ENCODE assay signal across 10 cellular contexts in genomic region chr1:183281039-183281438, GRCh38.
A peak's percentile ranks its signal among the peaks of the same experiment; 100 is the strongest.
DNase-seq lines count a peak whose midpoint lies in the region; ATAC-seq, FAIRE-seq and TF ChIP-seq lines count a peak whose summit lies in the region.
"Had no signal": no experiment of that assay in that cellular context is flagged by ENCODE, and none has a peak within 500 bp of the region (broad histone marks: within the 10 kb centered on the region; RNA-seq: fewer than 3 reads in every experiment).

No MANE protein-coding gene starts in this region.

- no peak overlapping the region for H3K4me3 Mint-ChIP-seq in Caco-2 (ENCODE audit: unreplicated experiment)
- H3K4me3 Mint-ChIP-seq: activated T-helper 17 cell treated with anti-CD3 and anti-CD28 coated beads, Interleukin-2, amount 50 U/mL, for 72 hours; naive thymus-derived CD4-positive, alpha-beta T cell had no signal

- no peak for FAIRE-seq in RCC 7860 (lab: Jason Lieb, UNC)

- no peaks in the 10 kb centered on the region for H3K36me3 Mint-ChIP-seq in Caco-2 (ENCODE audit: insufficient read depth, unreplicated experiment)
- H3K36me3 Mint-ChIP-seq: naive thymus-derived CD4-positive, alpha-beta T cell had no signal

- CTCF ChIA-PET in Caco-2 (lab: Charles Lee) = interaction anchor here (0.6 to 1.5 kb wide), 5 partner anchors 37 to 318 kb away, joined by 3 to 11 read pairs (median 4); partner anchors contain the start of gene NMNAT2

- BruUV-seq in Caco-2 (replicated peaks; lab: Mats Ljungman, UMichigan) = no TSS peak

- ATAC-seq in GM18519 (IDR thresholded peaks at IDR 0.05; ENCODE audit: low FRiP score, unreplicated experiment) (no peak), HG03457 (IDR thresholded peaks at IDR 0.05; ENCODE audit: unreplicated experiment) (no peak)

- H3K4me1 Mint-ChIP-seq in Caco-2 (ENCODE audit: low read depth, unreplicated experiment) = peaks cover 37% of the 10 kb centered on the region
- H3K4me1 Mint-ChIP-seq: activated T-helper 17 cell treated with anti-CD3 and anti-CD28 coated beads, Interleukin-2, amount 50 U/mL, for 72 hours had no signal

- no peaks in the 10 kb centered on the region for H3K27me3 Mint-ChIP-seq in Caco-2 (ENCODE audit: insufficient read depth, unreplicated experiment)

- no peak for DNase-seq in Caco-2
- peak; percentile 64 to 82 for DNase-seq in NCI-H524 (lab: John Stamatoyannopoulos, UW)
- no peak for DNase-seq in epithelial cell of prostate (ENCODE audit: low read depth, low spot score)
- no peak for DNase-seq in RCC 7860 (ENCODE audit: low spot score)
- no peak for DNase-seq in DMS153 (lab: John Stamatoyannopoulos, UW)

- no peak overlapping the region for H3K4me3 ChIP-seq in Caco-2 (ENCODE audit: low read depth, low read length)
- no peak overlapping the region for H3K4me3 ChIP-seq in neutrophil (ENCODE audit: low read depth in 1 of 2, low read length in 1 of 2)

- peak overlapping the region; percentile 100 for H3K27ac ChIP-seq in epithelial cell of prostate
- peak overlapping the region; percentile 89 for H3K27ac ChIP-seq in neutrophil

- H3K36me3 ChIP-seq in Caco-2 (ENCODE audit: control insufficient read depth, insufficient read depth, low read length) (0 out of 2 replicates have a peak, but pooled peaks cover 1% of the 10 kb centered on the region), neutrophil (no peaks in the 10 kb centered on the region)

- H3K9me3 ChIP-seq in Caco-2 (no peaks in the 10 kb centered on the region), neutrophil (no peaks in the 10 kb centered on the region)

- H3K4me1 ChIP-seq in Caco-2 = peaks cover 51% of the 10 kb centered on the region
- peaks cover 37 to 40% of the 10 kb centered on the region in 2 experiments for H3K4me1 ChIP-seq in neutrophil (ENCODE audit: control insufficient read depth in 1 of 2, insufficient read depth in 1 of 2, low read depth in 1 of 2, low read length in 1 of 2)

- peak overlapping the region; percentile 88 for H3K27ac Mint-ChIP-seq in Caco-2 (ENCODE audit: unreplicated experiment)
- H3K27ac Mint-ChIP-seq: activated T-helper 17 cell treated with anti-CD3 and anti-CD28 coated beads, Interleukin-2, amount 50 U/mL, for 72 hours had no signal

- H3K27me3 ChIP-seq in Caco-2 (replicated peaks; ENCODE audit: control insufficient read depth, insufficient read depth, low read length) = no peaks in the 10 kb centered on the region
- H3K27me3 ChIP-seq in neutrophil = no peaks in the 10 kb centered on the region

- TF ChIP-seq CTCF in Caco-2 (IDR thresholded peaks at IDR 0.05; ENCODE audit: insufficient read depth in 1 of 2, low read depth in 1 of 2, low read length in 1 of 2, severe bottlenecking in 1 of 2, unreplicated experiment in 1 of 2) (no peak), neutrophil (IDR thresholded peaks at IDR 0.05) (no peak)

- intact Hi-C loops in Caco-2 (cut with micrococcal nuclease; ENCODE audit: unreplicated experiment) = loop anchor here (1.0 to 2.0 kb wide), 5 partner anchors 37 to 342 kb away; no protein-coding TSS in a partner anchor

- POLR2A ChIA-PET in Caco-2 (lab: Charles Lee) = no interaction called here

- no peaks in the 10 kb centered on the region for H3K9me3 Mint-ChIP-seq in Caco-2 (ENCODE audit: unreplicated experiment)
- H3K9me3 Mint-ChIP-seq: activated T-helper 17 cell treated with anti-CD3 and anti-CD28 coated beads, Interleukin-2, amount 50 U/mL, for 72 hours; naive thymus-derived CD4-positive, alpha-beta T cell had no signal

Comparison
In these comparisons a context has a peak if more than half of its experiments do, and no peak if none do; other contexts are left out.
1. DNase-seq: peak in NCI-H524 (2 of 2); none in Caco-2 (0 of 2), epithelial cell of prostate (single experiment), RCC 7860 (single experiment) and DMS153 (single experiment).